8 cellular contexts compared by ENCODE assay signal in the genomic region with DNA sequence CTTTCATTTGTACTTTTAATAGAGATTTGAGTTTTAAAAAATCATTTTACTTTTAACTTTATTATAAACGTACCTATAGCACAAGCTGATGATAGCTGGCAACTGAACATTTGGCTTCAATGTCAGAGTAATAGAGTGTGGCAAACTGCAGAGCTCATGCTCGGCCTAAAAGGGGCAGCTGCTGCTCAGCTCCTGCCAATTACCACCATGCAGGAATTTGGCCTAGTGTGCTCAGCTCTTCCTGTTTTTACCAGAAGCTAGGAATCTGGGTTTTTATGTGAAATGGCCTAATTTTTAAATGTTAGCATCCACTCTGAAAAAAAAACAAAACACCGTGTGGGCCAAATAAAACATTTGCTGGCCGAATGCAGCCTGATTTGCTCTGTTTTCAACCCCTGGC. TPM values are rescaled to one million over a fixed set of nuclear protein-coding genes. Genes with fewer than 3 reads are reported as not detected.
A peak's percentile ranks its signal among the peaks of the same experiment; 100 is the strongest.
DNase-seq lines count a peak whose midpoint lies in the region; ATAC-seq lines count a peak whose summit lies in the region.

No MANE protein-coding gene starts in this region.

- no peak for ATAC-seq in activated CD8-positive, alpha-beta T cell treated with anti-CD3 and anti-CD28 coated beads, Interleukin-2, amount 10 ng/mL, durations not matched to agents 7 days and 5 days
- ATAC-seq in left cardiac atrium = peak in 1 of 2 donors; percentile 20
- no peak for ATAC-seq in HG02763 (IDR thresholded peaks at IDR 0.05; ENCODE audit: unreplicated experiment)
- no peak for ATAC-seq in HG03139 (IDR thresholded peaks at IDR 0.05; ENCODE audit: unreplicated experiment)

- POLR2A ChIA-PET in activated CD8-positive, alpha-beta T cell treated with anti-CD3 and anti-CD28 coated beads, Interleukin-2, amount 10 ng/mL, durations not matched to agents 7 days and 5 days (lab: Charles Lee) = interaction anchor here (1.7 to 5.2 kb wide), 3 partner anchors 9 to 126 kb away, joined by 5 to 51 read pairs (median 45); a partner anchor contains a TSS

- H3K36me3 Mint-ChIP-seq in activated naive CD4-positive, alpha-beta T cell treated with anti-CD3 and anti-CD28 coated beads, Interleukin-2, amount 50 U/mL, for 24 hours = peaks cover 3% of the 10 kb centered on the region
- H3K36me3 Mint-ChIP-seq in activated CD8-positive, alpha-beta T cell treated with anti-CD3 and anti-CD28 coated beads, Interleukin-2, amount 10 ng/mL, durations not matched to agents 7 days and 5 days (ENCODE audit: low read depth) = peaks cover 26% of the 10 kb centered on the region

- peaks cover 53% of the 10 kb centered on the region for H3K4me1 Mint-ChIP-seq in activated naive CD4-positive, alpha-beta T cell treated with anti-CD3 and anti-CD28 coated beads, Interleukin-2, amount 50 U/mL, for 24 hours
- H3K4me1 Mint-ChIP-seq in activated CD8-positive, alpha-beta T cell treated with anti-CD3 and anti-CD28 coated beads, Interleukin-2, amount 10 ng/mL, durations not matched to agents 7 days and 5 days (ENCODE audit: low read depth) = peaks cover 48% of the 10 kb centered on the region

- no peaks in the 10 kb centered on the region for H3K27me3 Mint-ChIP-seq in activated naive CD4-positive, alpha-beta T cell treated with anti-CD3 and anti-CD28 coated beads, Interleukin-2, amount 50 U/mL, for 24 hours
- H3K27me3 Mint-ChIP-seq in activated CD8-positive, alpha-beta T cell treated with anti-CD3 and anti-CD28 coated beads, Interleukin-2, amount 10 ng/mL, durations not matched to agents 7 days and 5 days (ENCODE audit: low read depth) = no peaks in the 10 kb centered on the region

- no peak for DNase-seq in activated naive CD4-positive, alpha-beta T cell (lab: John Stamatoyannopoulos, UW)
- DNase-seq in activated CD8-positive, alpha-beta T cell treated with anti-CD3 and anti-CD28 coated beads, Interleukin-2, amount 10 ng/mL, durations not matched to agents 7 days and 5 days = no peak
- DNase-seq in left cardiac atrium (peak; percentile 49), stromal cell of bone marrow (ENCODE audit: low read depth) (peak; percentile 38), 8988T (no peak)

- peak overlapping the region; percentile 97 for H3K4me3 Mint-ChIP-seq in activated naive CD4-positive, alpha-beta T cell treated with anti-CD3 and anti-CD28 coated beads, Interleukin-2, amount 50 U/mL, for 24 hours
- peak overlapping the region; percentile 98 for H3K4me3 Mint-ChIP-seq in activated CD8-positive, alpha-beta T cell treated with anti-CD3 and anti-CD28 coated beads, Interleukin-2, amount 10 ng/mL, durations not matched to agents 7 days and 5 days

- intact Hi-C loops in left cardiac atrium (cut with DNase I) = no loop called here

- no peaks in the 10 kb centered on the region for H3K9me3 Mint-ChIP-seq in activated naive CD4-positive, alpha-beta T cell treated with anti-CD3 and anti-CD28 coated beads, Interleukin-2, amount 50 U/mL, for 24 hours
- H3K9me3 Mint-ChIP-seq in activated CD8-positive, alpha-beta T cell treated with anti-CD3 and anti-CD28 coated beads, Interleukin-2, amount 10 ng/mL, durations not matched to agents 7 days and 5 days (ENCODE audit: insufficient read depth) = no peaks in the 10 kb centered on the region

- peak overlapping the region; percentile 99 for H3K27ac Mint-ChIP-seq in activated naive CD4-positive, alpha-beta T cell treated with anti-CD3 and anti-CD28 coated beads, Interleukin-2, amount 50 U/mL, for 24 hours
- H3K27ac Mint-ChIP-seq in activated CD8-positive, alpha-beta T cell treated with anti-CD3 and anti-CD28 coated beads, Interleukin-2, amount 10 ng/mL, durations not matched to agents 7 days and 5 days = no peak overlapping the region

- CTCF ChIA-PET in activated CD8-positive, alpha-beta T cell treated with anti-CD3 and anti-CD28 coated beads, Interleukin-2, amount 10 ng/mL, durations not matched to agents 7 days and 5 days (lab: Charles Lee) = interaction anchor here (1.2 to 2.8 kb wide), 5 partner anchors 12 to 126 kb away, joined by 3 to 15 read pairs (median 8); a partner anchor contains a TSS

RNA-seq across cellular contexts. Expression of a gene that starts 1.8 kb away (rescaled TPM):
- total RNA-seq in activated CD8-positive, alpha-beta T cell treated with anti-CD3 and anti-CD28 coated beads, Interleukin-2, amount 10 ng/mL, durations not matched to agents 7 days and 5 days = 10 to 100 TPM; 22.3 to 25.6 TPM
- 10 to 100 TPM; 20.2 to 43.4 TPM for total RNA-seq in left cardiac atrium

RNA-seq across cellular contexts. Expression of a gene that starts 2.0 kb away (rescaled TPM):
- 10 to 100 TPM; 50.1 to 50.6 TPM for total RNA-seq in activated CD8-positive, alpha-beta T cell treated with anti-CD3 and anti-CD28 coated beads, Interleukin-2, amount 10 ng/mL, durations not matched to agents 7 days and 5 days
- 10 to 100 TPM; 18.7 to 48.9 TPM for total RNA-seq in left cardiac atrium

RNA-seq across cellular contexts. Expression of a gene that starts 13.3 kb away (rescaled TPM):
- total RNA-seq in activated CD8-positive, alpha-beta T cell treated with anti-CD3 and anti-CD28 coated beads, Interleukin-2, amount 10 ng/mL, durations not matched to agents 7 days and 5 days = under 1 TPM; 0.42 to 0.45 TPM
- under 1 TPM; 0.32 to 0.37 TPM for total RNA-seq in left cardiac atrium

Comparison
In these comparisons a context has a peak if more than half of its experiments do, and no peak if none do; other contexts are left out.
1. DNase-seq: peak in left cardiac atrium (single experiment) and stromal cell of bone marrow (single experiment); none in activated naive CD4-positive, alpha-beta T cell (0 of 4), activated CD8-positive, alpha-beta T cell treated with anti-CD3 and anti-CD28 coated beads, Interleukin-2, amount 10 ng/mL, durations not matched to agents 7 days and 5 days (single experiment) and 8988T (single experiment).